In genomic region chr11:129951883-129952262, GRCh38 we compare ENCODE assay signal across 19 cellular contexts.
"Had no signal": no experiment of that assay in that cellular context is flagged by ENCODE, and none has a peak within 500 bp of the region (broad histone marks: within the 10 kb centered on the region; RNA-seq: fewer than 3 reads in every experiment).

No MANE protein-coding gene starts in this region.

- ATAC-seq: upper lobe of right lung had no signal

- H3K9me3 Mint-ChIP-seq: activated naive CD4-positive, alpha-beta T cell treated with anti-CD3 and anti-CD28 coated beads, Interleukin-2, amount 50 U/mL, for 24 hours; activated T-cell treated with anti-CD3 and anti-CD28 coated beads, Interleukin-2, amount 50 U/mL, for 72 hours; memory B cell had no signal

- H3K4me3 Mint-ChIP-seq: activated naive CD4-positive, alpha-beta T cell treated with anti-CD3 and anti-CD28 coated beads, Interleukin-2, amount 50 U/mL, for 24 hours; activated T-cell treated with anti-CD3 and anti-CD28 coated beads, Interleukin-2, amount 50 U/mL, for 72 hours; memory B cell had no signal

- H3K27me3 Mint-ChIP-seq: activated naive CD4-positive, alpha-beta T cell treated with anti-CD3 and anti-CD28 coated beads, Interleukin-2, amount 50 U/mL, for 24 hours; memory B cell had no signal

- H3K4me1 Mint-ChIP-seq: activated naive CD4-positive, alpha-beta T cell treated with anti-CD3 and anti-CD28 coated beads, Interleukin-2, amount 50 U/mL, for 24 hours had no signal

- H3K27me3 ChIP-seq: esophagus muscularis mucosa, pancreas, testis, upper lobe of right lung had no signal

- H3K9me3 ChIP-seq: esophagus muscularis mucosa, pancreas, testis, upper lobe of right lung had no signal

- H3K27ac ChIP-seq: esophagus muscularis mucosa, pancreas, testis, upper lobe of right lung had no signal

- DNase-seq: activated CD4-positive, alpha-beta T cell treated with anti-CD3 and anti-CD28 coated beads for 1 hour; activated CD4-positive, alpha-beta T cell treated with anti-CD3 and anti-CD28 coated beads, Interleukin-2, amount 50 U/mL, for 4 hours; activated gamma-delta T cell; activated T-cell treated with anti-CD3 and anti-CD28 coated beads, Interleukin-2, amount 50 U/mL, for 72 hours; dermis blood vessel endothelial cell; effector memory CD4-positive, alpha-beta T cell; pancreas; stimulated activated CD4-positive, alpha-beta T cell treated with anti-CD3 and anti-CD28 coated beads, Interleukin-4, amount 100 ng/mL, for 1 hour; T-helper 1 cell; T1000; testis; upper lobe of right lung had no signal

- H3K27ac Mint-ChIP-seq: activated naive CD4-positive, alpha-beta T cell treated with anti-CD3 and anti-CD28 coated beads, Interleukin-2, amount 50 U/mL, for 24 hours; activated T-cell treated with anti-CD3 and anti-CD28 coated beads, Interleukin-2, amount 50 U/mL, for 72 hours; memory B cell had no signal

- H3K4me2 ChIP-seq: smooth muscle cell had no signal

- FAIRE-seq: astrocyte, bronchial epithelial cell, endothelial cell of umbilical vein, pancreas had no signal

- H3K4me1 ChIP-seq: pancreas had no signal

- H3K4me3 ChIP-seq: esophagus muscularis mucosa, pancreas, smooth muscle cell, testis, upper lobe of right lung had no signal
